In the genomic region with DNA sequence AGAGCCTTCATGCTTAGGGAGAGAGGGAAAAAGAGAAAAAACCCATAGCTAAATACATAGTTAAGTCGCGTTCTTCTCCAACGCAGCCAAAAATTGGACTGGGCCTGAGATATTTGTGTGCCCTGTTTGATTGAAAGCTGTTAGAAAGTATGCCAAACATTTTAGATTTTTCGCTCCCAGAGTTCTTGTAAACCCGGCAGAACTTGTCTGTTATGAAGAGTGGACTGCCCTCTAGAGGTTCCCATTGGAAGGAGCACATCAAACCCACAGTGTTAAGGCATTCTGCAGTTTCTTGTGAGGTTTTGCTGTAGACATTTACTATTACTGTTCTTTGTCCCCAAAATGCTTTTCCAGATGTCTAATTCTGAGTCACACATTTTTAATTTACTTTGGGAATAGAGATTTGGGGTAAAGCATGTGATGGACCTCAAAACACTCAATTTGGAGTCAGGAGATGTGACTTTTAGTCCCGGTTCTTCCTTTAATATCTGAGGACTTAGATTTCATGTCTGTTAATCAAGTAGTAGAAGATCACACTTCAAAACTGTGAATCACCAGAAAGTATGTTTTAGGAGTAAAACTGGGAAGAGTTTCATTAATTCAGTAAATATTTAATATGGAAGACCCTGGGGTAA, we compare ENCODE assay signal across 9 cellular contexts.
A peak's percentile ranks its signal among the peaks of the same experiment; 100 is the strongest.
DNase-seq lines count a peak whose midpoint lies in the region; ATAC-seq, FAIRE-seq and TF ChIP-seq lines count a peak whose summit lies in the region.
"Had no signal": no experiment of that assay in that cellular context is flagged by ENCODE, and none has a peak within 500 bp of the region (broad histone marks: within the 10 kb centered on the region; RNA-seq: fewer than 3 reads in every experiment).

No MANE protein-coding gene starts in this region.

- peak overlapping the region in 3 of 4 donors; percentile 6 to 28 (median 9) for H3K27ac ChIP-seq in transverse colon

- no peaks in the 10 kb centered on the region for H3K36me3 Mint-ChIP-seq in activated T-helper 17 cell treated with anti-CD3 and anti-CD28 coated beads, Interleukin-2, amount 50 U/mL, for 72 hours (ENCODE audit: low read depth)

- no peak overlapping the region for H3K4me3 Mint-ChIP-seq in activated T-helper 17 cell treated with anti-CD3 and anti-CD28 coated beads, Interleukin-2, amount 50 U/mL, for 72 hours

- in situ Hi-C loops in transverse colon (cut with MboI; ENCODE audit: low pct_ligation_motif_present in 1 of 4, low pct_unique_long_range_greater_than_20kb in 1 of 4, low sequenced_read_pairs in 3 of 4), result loop anchor here (5.0 to 25.0 kb wide), 5 partner anchors 374 to 699 kb away; a partner anchor contains a TSS

- H3K27me3 ChIP-seq in transverse colon, result no peaks in the 10 kb centered on the region

- H3K36me3 ChIP-seq in transverse colon, result no peaks in the 10 kb centered on the region

- peak; percentile 60 for FAIRE-seq in frontal cortex (lab: Jason Lieb, UNC)
- FAIRE-seq: colon had no signal

- H3K4me1 ChIP-seq in transverse colon, result peaks cover 0 to 41% (median 19%) of the 10 kb centered on the region in 4 donors

- H3K4me3 ChIP-seq in transverse colon, result no peak overlapping the region

- TF ChIP-seq POLR2A in transverse colon (IDR thresholded peaks at IDR 0.05), result no peak

- no peak overlapping the region for H3K27ac Mint-ChIP-seq in activated T-helper 17 cell treated with anti-CD3 and anti-CD28 coated beads, Interleukin-2, amount 50 U/mL, for 72 hours

- DNase-seq in COLO668 (lab: John Stamatoyannopoulos, UW; ENCODE audit: unreplicated experiment) (peak; percentile 45), HK-2 (ENCODE audit: unreplicated experiment) (peak; percentile 38), OCI-M1 (lab: John Stamatoyannopoulos, UW) (peak; percentile 87), frontal cortex (ENCODE audit: low spot score in 2 of 2) (peak; percentile 5 to 36), occipital lobe (lab: John Stamatoyannopoulos, UW) (peak; percentile 49), transverse colon (peak; percentile 79)

- no peaks in the 10 kb centered on the region for H3K9me3 Mint-ChIP-seq in activated T-helper 17 cell treated with anti-CD3 and anti-CD28 coated beads, Interleukin-2, amount 50 U/mL, for 72 hours

- TF ChIP-seq EP300 in transverse colon (IDR thresholded peaks at IDR 0.05; ENCODE audit: low read depth), result no peak

- intact Hi-C loops in transverse colon (cut with DNase I; ENCODE audit: low total_unique reads), result loop anchor here (5.0 to 10.0 kb wide), 3 partner anchors 382 to 702 kb away; no protein-coding TSS in a partner anchor

- ATAC-seq in GM19452 (IDR thresholded peaks at IDR 0.05; ENCODE audit: unreplicated experiment), result peak; percentile 64
- ATAC-seq in activated T-helper 17 cell treated with anti-CD3 and anti-CD28 coated beads, Interleukin-2, amount 50 U/mL, for 72 hours (replicated peaks), result peak; percentile 73

- peaks cover 17% of the 10 kb centered on the region for H3K27me3 Mint-ChIP-seq in activated T-helper 17 cell treated with anti-CD3 and anti-CD28 coated beads, Interleukin-2, amount 50 U/mL, for 72 hours

- 20 to 22% methylated on average over 5 to 6 of the region's 6 CpGs for WGBS in transverse colon (ENCODE audit: low coverage in 1 of 2), 2 donors

- peak; percentile 79 to 91 (median 86) for TF ChIP-seq CTCF in transverse colon (IDR thresholded peaks at IDR 0.05)

- no peaks in the 10 kb centered on the region for H3K9me3 ChIP-seq in transverse colon

- H3K4me1 Mint-ChIP-seq in activated T-helper 17 cell treated with anti-CD3 and anti-CD28 coated beads, Interleukin-2, amount 50 U/mL, for 72 hours, result no peaks in the 10 kb centered on the region

Comparison
In these comparisons a context has a peak if more than half of its experiments do, and no peak if none do; other contexts are left out.
1. DNase-seq: peak in every context shown above with its lines; median percentile 87 in OCI-M1; 79 in transverse colon; 49 in occipital lobe; 45 in COLO668; 38 in HK-2; 20 in frontal cortex.